Comparison of ENCODE assay signal across 8 cellular contexts in the genomic region with DNA sequence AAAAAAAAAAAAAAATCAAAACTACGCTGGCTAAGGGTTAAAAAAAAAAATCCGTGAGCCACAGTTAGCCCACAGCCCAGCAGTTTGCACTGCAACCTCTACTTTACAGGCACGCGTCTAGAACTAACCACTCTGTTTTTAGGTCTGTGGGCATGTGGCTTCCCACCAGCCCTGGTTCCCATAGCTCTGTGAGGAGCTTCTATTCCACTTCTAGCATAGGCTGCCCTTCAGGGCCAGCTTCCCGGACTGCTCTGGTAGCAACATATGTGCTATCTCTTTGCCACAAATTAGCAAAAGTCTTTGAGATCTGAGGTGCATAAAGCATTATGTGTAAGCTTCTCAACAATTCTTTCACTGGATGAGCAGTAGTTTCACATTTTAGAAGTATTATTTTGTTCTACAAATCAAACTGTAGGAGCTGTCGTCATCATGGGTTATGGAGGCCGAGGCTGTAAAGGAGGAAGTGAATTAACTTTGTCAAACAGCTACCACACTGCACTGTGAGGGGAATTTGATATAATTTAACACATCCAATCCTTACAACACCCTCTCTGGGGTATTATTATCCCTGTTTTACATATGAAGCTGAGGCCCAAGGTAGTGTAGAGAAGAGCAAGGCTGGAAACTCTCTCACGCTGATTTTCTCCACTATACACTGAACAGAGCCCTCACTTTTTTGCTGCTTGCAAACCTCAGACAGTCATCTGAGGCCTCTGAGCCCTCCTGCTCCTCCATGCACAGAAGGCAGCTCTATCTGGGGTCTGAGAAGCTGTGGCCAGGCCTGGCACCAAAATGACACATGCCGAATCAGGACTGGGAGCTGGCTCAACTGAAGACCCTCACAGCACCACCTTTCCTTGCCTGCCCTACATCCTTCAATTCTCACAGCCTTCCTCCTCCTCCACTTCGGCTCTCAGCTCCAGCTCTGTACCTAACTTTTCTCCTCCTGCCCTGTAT. TPM values are rescaled to one million over a fixed set of nuclear protein-coding genes. Genes with fewer than 3 reads are reported as not detected.
DNase-seq lines count a peak whose midpoint lies in the region; ATAC-seq and TF ChIP-seq lines count a peak whose summit lies in the region.

No MANE protein-coding gene starts in this region.

- no peaks in the 10 kb centered on the region for H3K9me3 ChIP-seq in CD4-positive, CD25-positive, alpha-beta regulatory T cell (ENCODE audit: control insufficient read depth in 2 of 2, low read length in 2 of 2)

- 82 to 89% methylated on average over 10 of the region's 10 CpGs for WGBS in lower leg skin, 2 donors

- intact Hi-C loops in activated T-helper 2 cell treated with anti-CD3 and anti-CD28 coated beads, Interferon-gamma antibody, Interleukin-2, Interleukin-4, amounts not matched to agents 10 μg/mL and 5 μg/mL and 100 μg/mL, durations not matched to agents 14 hours and 24 hours and 36 hours (cut with micrococcal nuclease), result loop anchor here (1.0 to 10.0 kb wide), 8 partner anchors 19 to 599 kb away; partner anchors contain the start of gene ASF1A
- intact Hi-C loops in lower leg skin (cut with DNase I; ENCODE audit: low total_unique reads), result no loop called here

- no peak for TF ChIP-seq POLR2A in lower leg skin (IDR thresholded peaks at IDR 0.05)

- H3K27ac Mint-ChIP-seq in CD4-positive, CD25-positive, alpha-beta regulatory T cell, result peak overlapping the region; percentile 84 to 94 (median 90)
- peak overlapping the region; percentile 99 for H3K27ac Mint-ChIP-seq in activated T-helper 2 cell treated with anti-CD3 and anti-CD28 coated beads, Interferon-gamma antibody, Interleukin-2, Interleukin-4, amounts not matched to agents 10 μg/mL and 5 μg/mL and 100 μg/mL, durations not matched to agents 14 hours and 24 hours and 36 hours
- H3K27ac Mint-ChIP-seq in stimulated activated memory B cell treated with anti-CD40 and anti-IgM and Interleukin-4, amounts not matched to agents 10 μg/mL and 1 μg/mL and 100 μg/mL, for 72 hours, result peak overlapping the region; percentile 83

- peak; percentile 39 to 55 for ATAC-seq in CD4-positive, CD25-positive, alpha-beta regulatory T cell (ENCODE audit: low read depth in 2 of 2)
- peak; percentile 50 for ATAC-seq in GM19372 (IDR thresholded peaks at IDR 0.05; ENCODE audit: low read depth, unreplicated experiment)
- ATAC-seq in HG03280 (IDR thresholded peaks at IDR 0.05; ENCODE audit: unreplicated experiment), result peak; percentile 57
- peak; percentile 81 for ATAC-seq in stimulated activated memory B cell treated with anti-CD40 and anti-IgM and Interleukin-4, amounts not matched to agents 10 μg/mL and 1 μg/mL and 100 μg/mL, for 72 hours

- H3K36me3 ChIP-seq in CD4-positive, CD25-positive, alpha-beta regulatory T cell (ENCODE audit: control insufficient read depth, insufficient read depth, low read length), result no peaks in the 10 kb centered on the region

- peaks cover 22% of the 10 kb centered on the region for H3K4me1 ChIP-seq in CD4-positive, CD25-positive, alpha-beta regulatory T cell (ENCODE audit: control insufficient read depth, insufficient read depth, low read length, poor library complexity, severe bottlenecking)

- peak overlapping the region; percentile 5 to 81 (median 44) for H3K4me3 Mint-ChIP-seq in CD4-positive, CD25-positive, alpha-beta regulatory T cell
- H3K4me3 Mint-ChIP-seq in activated T-helper 2 cell treated with anti-CD3 and anti-CD28 coated beads, Interferon-gamma antibody, Interleukin-2, Interleukin-4, amounts not matched to agents 10 μg/mL and 5 μg/mL and 100 μg/mL, durations not matched to agents 14 hours and 24 hours and 36 hours (ENCODE audit: low read depth), result peak overlapping the region; percentile 66
- peak overlapping the region; percentile 53 for H3K4me3 Mint-ChIP-seq in stimulated activated memory B cell treated with anti-CD40 and anti-IgM and Interleukin-4, amounts not matched to agents 10 μg/mL and 1 μg/mL and 100 μg/mL, for 72 hours

- H3K4me1 Mint-ChIP-seq in CD4-positive, CD25-positive, alpha-beta regulatory T cell, result peaks cover 41 to 49% (median 48%) of the 10 kb centered on the region in 4 donors
- H3K4me1 Mint-ChIP-seq in activated T-helper 2 cell treated with anti-CD3 and anti-CD28 coated beads, Interferon-gamma antibody, Interleukin-2, Interleukin-4, amounts not matched to agents 10 μg/mL and 5 μg/mL and 100 μg/mL, durations not matched to agents 14 hours and 24 hours and 36 hours (ENCODE audit: low read depth), result peaks cover 80% of the 10 kb centered on the region
- peaks cover 32% of the 10 kb centered on the region for H3K4me1 Mint-ChIP-seq in stimulated activated memory B cell treated with anti-CD40 and anti-IgM and Interleukin-4, amounts not matched to agents 10 μg/mL and 1 μg/mL and 100 μg/mL, for 72 hours

- H3K27me3 ChIP-seq in CD4-positive, CD25-positive, alpha-beta regulatory T cell (ENCODE audit: control insufficient read depth, insufficient read depth, low read length), result no peaks in the 10 kb centered on the region

- no peak for TF ChIP-seq CTCF in lower leg skin (IDR thresholded peaks at IDR 0.05)

- DNase-seq in CD4-positive, CD25-positive, alpha-beta regulatory T cell, result peak in 2 of 3 donors; percentile 11 to 28
- peak; percentile 39 for DNase-seq in activated T-helper 2 cell treated with anti-CD3 and anti-CD28 coated beads, Interferon-gamma antibody, Interleukin-2, Interleukin-4, amounts not matched to agents 10 μg/mL and 5 μg/mL and 100 μg/mL, durations not matched to agents 14 hours and 24 hours and 36 hours (ENCODE audit: low spot score)
- DNase-seq in mucosa of gallbladder (ENCODE audit: low spot score) (no peak), NCI-H2196 treated with DMSO at 0.1 percent for 48 hours (lab: John Stamatoyannopoulos, UW; ENCODE audit: unreplicated experiment) (no peak), lower leg skin (ENCODE audit: low spot score in 2 of 2) (no peak)

- no peaks in the 10 kb centered on the region for H3K27me3 Mint-ChIP-seq in CD4-positive, CD25-positive, alpha-beta regulatory T cell
- no peaks in the 10 kb centered on the region for H3K27me3 Mint-ChIP-seq in activated T-helper 2 cell treated with anti-CD3 and anti-CD28 coated beads, Interferon-gamma antibody, Interleukin-2, Interleukin-4, amounts not matched to agents 10 μg/mL and 5 μg/mL and 100 μg/mL, durations not matched to agents 14 hours and 24 hours and 36 hours (ENCODE audit: low read depth)
- H3K27me3 Mint-ChIP-seq in stimulated activated memory B cell treated with anti-CD40 and anti-IgM and Interleukin-4, amounts not matched to agents 10 μg/mL and 1 μg/mL and 100 μg/mL, for 72 hours, result no peaks in the 10 kb centered on the region

- H3K4me3 ChIP-seq in CD4-positive, CD25-positive, alpha-beta regulatory T cell (ENCODE audit: low read depth, low read length), result peak overlapping the region; percentile 4
- no peak overlapping the region for H3K4me3 ChIP-seq in lower leg skin (ENCODE audit: low read depth, poor library complexity, severe bottlenecking)

- peaks cover 3% of the 10 kb centered on the region for H3K36me3 Mint-ChIP-seq in CD4-positive, CD25-positive, alpha-beta regulatory T cell
- peaks cover 41% of the 10 kb centered on the region for H3K36me3 Mint-ChIP-seq in activated T-helper 2 cell treated with anti-CD3 and anti-CD28 coated beads, Interferon-gamma antibody, Interleukin-2, Interleukin-4, amounts not matched to agents 10 μg/mL and 5 μg/mL and 100 μg/mL, durations not matched to agents 14 hours and 24 hours and 36 hours (ENCODE audit: low read depth)
- no peaks in the 10 kb centered on the region for H3K36me3 Mint-ChIP-seq in stimulated activated memory B cell treated with anti-CD40 and anti-IgM and Interleukin-4, amounts not matched to agents 10 μg/mL and 1 μg/mL and 100 μg/mL, for 72 hours

- H3K9me3 Mint-ChIP-seq in CD4-positive, CD25-positive, alpha-beta regulatory T cell, result no peaks in the 10 kb centered on the region
- no peaks in the 10 kb centered on the region for H3K9me3 Mint-ChIP-seq in activated T-helper 2 cell treated with anti-CD3 and anti-CD28 coated beads, Interferon-gamma antibody, Interleukin-2, Interleukin-4, amounts not matched to agents 10 μg/mL and 5 μg/mL and 100 μg/mL, durations not matched to agents 14 hours and 24 hours and 36 hours
- no peaks in the 10 kb centered on the region for H3K9me3 Mint-ChIP-seq in stimulated activated memory B cell treated with anti-CD40 and anti-IgM and Interleukin-4, amounts not matched to agents 10 μg/mL and 1 μg/mL and 100 μg/mL, for 72 hours

- H3K27ac ChIP-seq in CD4-positive, CD25-positive, alpha-beta regulatory T cell (ENCODE audit: insufficient read depth, low read length, poor library complexity, severe bottlenecking), result peak overlapping the region; percentile 43

RNA-seq across cellular contexts. Expression of gene MAN1A1, which starts 35.3 kb away (rescaled TPM):
- total RNA-seq in CD4-positive, CD25-positive, alpha-beta regulatory T cell, result 13.6 TPM
- 10 to 100 TPM; 10.7 to 20.6 (median 13.1) TPM for polyA plus RNA-seq in CD4-positive, CD25-positive, alpha-beta regulatory T cell
- 43.8 and 45.0 TPM in 2 replicates for total RNA-seq in activated T-helper 2 cell treated with anti-CD3 and anti-CD28 coated beads, Interferon-gamma antibody, Interleukin-2, Interleukin-4, amounts not matched to agents 10 μg/mL and 5 μg/mL and 100 μg/mL, durations not matched to agents 14 hours and 24 hours and 36 hours
- total RNA-seq in mucosa of gallbladder (87.1 TPM), lower leg skin (10 to 100 TPM; 33.5 to 85.7 (median 37.1) TPM)

Comparison
In these comparisons a context has a peak if more than half of its experiments do, and no peak if none do; other contexts are left out.
1. DNase-seq: peak in CD4-positive, CD25-positive, alpha-beta regulatory T cell (2 of 3) and activated T-helper 2 cell treated with anti-CD3 and anti-CD28 coated beads, Interferon-gamma antibody, Interleukin-2, Interleukin-4, amounts not matched to agents 10 μg/mL and 5 μg/mL and 100 μg/mL, durations not matched to agents 14 hours and 24 hours and 36 hours (single experiment); none in mucosa of gallbladder (single experiment), NCI-H2196 treated with DMSO at 0.1 percent for 48 hours (single experiment) and lower leg skin (0 of 2).
2. Peak in every context shown above with its lines, with median percentiles within 50 percentile points of each other: ATAC-seq, H3K27ac Mint-ChIP-seq and H3K4me3 Mint-ChIP-seq.